Comparison of ENCODE assay signal across 2 cellular contexts in genomic region chr1:59926381-59927243, GRCh38.
TF ChIP-seq lines count a peak whose summit lies in the region.

Gene CYP2J2 (minus strand): TSS chr1:59926773. CDS start chr1:59926746, 27 bp downstream.

TF ChIP-seq in GM23338, 12 proteins besides CTCF, POLR2A, EP300 and RAD21 (continued from another document):
- no peak for TF ChIP-seq ZNF462 (CRISPR knock-in tag; IDR thresholded peaks at IDR 0.05)

TF ChIP-seq in H1, 55 proteins besides CTCF, POLR2A, EP300 and RAD21 (continued from another document):
- no peak for TF ChIP-seq CHD7 (IDR thresholded peaks at IDR 0.05; ENCODE audit: insufficient replicate concordance, low read length)
- TF ChIP-seq TEAD4 (IDR thresholded peaks at IDR 0.05; ENCODE audit: low read depth, low read length) = no peak
- TF ChIP-seq KDM4A (IDR thresholded peaks at IDR 0.05; ENCODE audit: low read depth, low read length, severe bottlenecking) = peak; percentile 98
- TF ChIP-seq MAX (IDR thresholded peaks at IDR 0.05) = peak; percentile 87
- TF ChIP-seq YY1 (IDR thresholded peaks at IDR 0.05; ENCODE audit: low read depth, low read length) = peak; percentile 29; the same call in 1 of the 2 replicates
- no peak for TF ChIP-seq HDAC6 (IDR thresholded peaks at IDR 0.05; ENCODE audit: low read depth, low read length)
- TF ChIP-seq NRF1 (IDR thresholded peaks at IDR 0.05; ENCODE audit: low read depth, low read length) = no peak
- TF ChIP-seq SIRT6 (IDR thresholded peaks at IDR 0.05; ENCODE audit: low read length) = no peak
- no peak for TF ChIP-seq CBX8 (IDR thresholded peaks at IDR 0.05; ENCODE audit: borderline replicate concordance, low read depth, low read length)
- peak; percentile 85 for TF ChIP-seq E2F6 (IDR thresholded peaks at IDR 0.05)
